Comparison of ENCODE assay signal across 26 cellular contexts in the genomic region with DNA sequence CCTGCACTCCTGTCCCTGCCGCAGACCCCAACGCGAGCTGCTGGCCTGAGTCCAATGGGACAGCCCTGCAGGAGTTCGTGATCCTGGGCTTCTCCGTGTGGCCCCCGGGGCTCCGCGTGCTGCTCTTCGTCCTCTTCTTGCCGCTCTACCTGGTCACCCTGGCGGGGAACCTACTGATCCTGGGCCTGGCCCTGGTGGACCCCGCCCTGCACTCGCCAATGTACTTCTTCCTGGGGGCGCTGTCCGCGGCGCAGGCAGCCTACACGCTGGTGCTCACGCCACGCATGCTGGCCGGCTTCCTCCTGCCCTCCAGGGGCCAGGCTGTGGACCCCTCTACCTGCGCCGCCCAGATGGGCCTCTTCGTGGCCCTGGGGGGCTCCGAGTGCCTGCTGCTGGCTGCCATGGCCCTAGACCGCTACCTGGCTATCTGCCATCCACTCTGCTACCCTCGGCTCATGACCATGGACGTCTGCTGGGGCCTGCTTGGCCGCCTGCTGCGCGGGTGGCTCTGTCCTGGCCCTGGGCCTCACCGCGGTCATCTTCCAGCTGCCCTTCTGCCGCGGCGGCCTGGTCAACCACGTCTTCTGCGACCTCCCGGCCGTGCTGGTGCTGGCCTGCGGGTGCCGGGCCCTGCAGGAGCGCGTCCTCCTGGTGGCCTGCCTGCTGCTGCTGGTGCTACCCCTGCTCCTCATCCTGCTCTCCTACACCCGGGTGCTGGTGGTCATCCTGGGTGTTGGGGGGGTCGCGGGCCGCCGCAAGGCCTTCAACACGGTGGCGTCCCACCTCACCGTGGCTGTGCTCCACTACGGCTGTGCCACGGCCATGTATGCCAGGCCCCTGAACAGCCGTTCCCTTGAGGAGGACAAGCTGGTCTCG.
DNase-seq lines count a peak whose midpoint lies in the region; ATAC-seq, FAIRE-seq and TF ChIP-seq lines count a peak whose summit lies in the region.
"Had no signal": no experiment of that assay in that cellular context is flagged by ENCODE, and none has a peak within 500 bp of the region (broad histone marks: within the 10 kb centered on the region; RNA-seq: fewer than 3 reads in every experiment).

No MANE protein-coding gene starts in this region.

- H3K9me3 ChIP-seq in IMR-90 (ENCODE audit: control insufficient read depth, insufficient read depth, low read length) (no peaks in the 10 kb centered on the region), kidney (ENCODE audit: control insufficient read depth in 1 of 2, low read length in 2 of 2) (no peaks in the 10 kb centered on the region), upper lobe of right lung (no peaks in the 10 kb centered on the region)
- H3K9me3 ChIP-seq: SK-N-SH had no signal

- FAIRE-seq in kidney (lab: Jason Lieb, UNC) = no peak
- FAIRE-seq: GM12878 had no signal

- ATAC-seq in IMR-90 (ENCODE audit: low read depth) (no peak), upper lobe of right lung (peak; percentile 22), GM19455 (IDR thresholded peaks at IDR 0.05; ENCODE audit: unreplicated experiment) (no peak)
- ATAC-seq in activated T-cell treated with anti-CD3 and anti-CD28 coated beads, Interleukin-2, amount 50 U/mL, for 4 hours = no peak
- ATAC-seq: GM12878, PC-3 had no signal

- H3K18ac ChIP-seq in IMR-90 (ENCODE audit: low read depth, low read length) = no peak overlapping the region

- H3K36me3 ChIP-seq in H7 (replicated peaks; ENCODE audit: control insufficient read depth, insufficient read depth, low read length) = no peaks in the 10 kb centered on the region
- no peaks in the 10 kb centered on the region for H3K36me3 ChIP-seq in IMR-90 (ENCODE audit: control insufficient read depth, insufficient read depth, low read length)
- H3K36me3 ChIP-seq in kidney (ENCODE audit: control insufficient read depth in 1 of 2, insufficient read depth in 2 of 2, low read length in 2 of 2) = no peaks in the 10 kb centered on the region
- no peaks in the 10 kb centered on the region for H3K36me3 ChIP-seq in upper lobe of right lung

- H2BK20ac ChIP-seq in IMR-90 (ENCODE audit: low read depth, low read length) = no peak overlapping the region

- H4K8ac ChIP-seq in IMR-90 (ENCODE audit: low read depth in 2 of 2, low read length in 2 of 2) = no peak overlapping the region

- H3K79me1 ChIP-seq in IMR-90 (ENCODE audit: low read depth in 1 of 2, low read length in 2 of 2) = no peaks in the 10 kb centered on the region

- TF ChIP-seq CTCF in IMR-90 (conservative IDR thresholded peaks at IDR 0.05; ENCODE audit: low read depth, low read length) = no peak
- TF ChIP-seq CTCF in kidney (IDR thresholded peaks at IDR 0.05; ENCODE audit: borderline replicate concordance, extremely low read depth, insufficient read depth) = no peak
- TF ChIP-seq CTCF in upper lobe of right lung (IDR thresholded peaks at IDR 0.05) = no peak

- H3K4me2 ChIP-seq in IMR-90 (ENCODE audit: low read depth, low read length) = no peak overlapping the region
- H3K4me2 ChIP-seq: SK-N-SH had no signal

- no peaks in the 10 kb centered on the region for H4K20me1 ChIP-seq in IMR-90 (ENCODE audit: insufficient read depth, low read length)

- no peak overlapping the region for H3K4ac ChIP-seq in IMR-90 (ENCODE audit: low read depth, low read length)

- no peak overlapping the region for H3K23ac ChIP-seq in IMR-90 (ENCODE audit: low read depth, low read length)

- H2BK15ac ChIP-seq in IMR-90 (ENCODE audit: low read depth, low read length) = no peak overlapping the region

- H3K36me3 Mint-ChIP-seq in activated T-cell treated with anti-CD3 and anti-CD28 coated beads, Interleukin-2, amount 50 U/mL, for 4 hours (ENCODE audit: insufficient read depth) = no peaks in the 10 kb centered on the region

- BruUV-seq in IMR-90 (replicated peaks; lab: Mats Ljungman, UMichigan) = no TSS peak

- H2BK5ac ChIP-seq in IMR-90 (ENCODE audit: low read depth, low read length, poor library complexity, severe bottlenecking) = no peak overlapping the region

- POLR2A ChIA-PET in IMR-90 (lab: Charles Lee; ENCODE audit: unreplicated experiment) (no interaction called here), HEK293T (lab: Yijun Ruan, JAX) (no interaction called here)

- H3K4me1 ChIP-seq in IMR-90 (ENCODE audit: control insufficient read depth, insufficient read depth, low read length) (no peaks in the 10 kb centered on the region), kidney (ENCODE audit: control insufficient read depth in 1 of 2, insufficient read depth in 1 of 2, low read depth in 1 of 2, low read length in 2 of 2) (no peaks in the 10 kb centered on the region), upper lobe of right lung (no peaks in the 10 kb centered on the region)

- H3K9ac ChIP-seq in IMR-90 (ENCODE audit: low read depth, low read length) (no peak overlapping the region), kidney (ENCODE audit: low read length in 2 of 2) (no peak overlapping the region)
- H3K9ac ChIP-seq: SK-N-SH had no signal

- no peak overlapping the region for H4K5ac ChIP-seq in IMR-90 (ENCODE audit: low read depth, low read length)

- no peak overlapping the region for H3K56ac ChIP-seq in IMR-90 (ENCODE audit: extremely low read depth, insufficient read depth, low read length)

- CTCF ChIA-PET in IMR-90 (lab: Yijun Ruan, JAX) = no interaction called here
- CTCF ChIA-PET in HEK293T (lab: Yijun Ruan, JAX) = no interaction called here

- H2AFZ ChIP-seq in IMR-90 (replicated peaks; ENCODE audit: low read length, poor library complexity) = peak overlapping the region; percentile 43

- H3K27me3 Mint-ChIP-seq in activated T-cell treated with anti-CD3 and anti-CD28 coated beads, Interleukin-2, amount 50 U/mL, for 4 hours (ENCODE audit: low read depth) = peaks cover 8% of the 10 kb centered on the region

- H3K27ac ChIP-seq in IMR-90 (ENCODE audit: insufficient read depth, low read length) = no peak overlapping the region
- no peak overlapping the region for H3K27ac ChIP-seq in kidney (ENCODE audit: low read depth in 2 of 2, low read length in 2 of 2)
- H3K27ac ChIP-seq in upper lobe of right lung = no peak overlapping the region
- H3K27ac ChIP-seq: C4-2B had no signal

- in situ Hi-C loops in IMR-90 (cut with MboI; ENCODE audit: low sequenced_read_pairs) = no loop called here

- no peak for TF ChIP-seq RAD21 in IMR-90 (IDR thresholded peaks at IDR 0.05; ENCODE audit: low read length)

- H3K14ac ChIP-seq in IMR-90 (replicated peaks; ENCODE audit: low read depth, low read length) = no peak overlapping the region

- intact Hi-C loops in IMR-90 (cut with micrococcal nuclease) = no loop called here
- intact Hi-C loops in kidney (cut with DNase I) = no loop called here
- intact Hi-C loops in upper lobe of right lung (cut with DNase I) = no loop called here

- no peak overlapping the region for H3K4me3 Mint-ChIP-seq in activated T-cell treated with anti-CD3 and anti-CD28 coated beads, Interleukin-2, amount 50 U/mL, for 4 hours
- H3K4me3 Mint-ChIP-seq: B cell; CD8-positive, alpha-beta memory T cell had no signal

- no peaks in the 10 kb centered on the region for H3K9me3 Mint-ChIP-seq in activated T-cell treated with anti-CD3 and anti-CD28 coated beads, Interleukin-2, amount 50 U/mL, for 4 hours
- H3K9me3 Mint-ChIP-seq: CD8-positive, alpha-beta memory T cell had no signal

- WGBS in IMR-90 (ENCODE audit: extremely low coverage in 2 of 2, insufficient read length in 1 of 2), 2 experiments = 74% methylated on average over 25 of the region's 56 CpGs; no CpG with 5 or more reads in 1 of the 2 experiments

- dilution Hi-C loops in IMR-90 (cut with HindIII; ENCODE audit: low sequenced_read_pairs, unreplicated experiment) = no loop called here

- H3K4me1 Mint-ChIP-seq in activated T-cell treated with anti-CD3 and anti-CD28 coated beads, Interleukin-2, amount 50 U/mL, for 4 hours (ENCODE audit: low read depth) = no peaks in the 10 kb centered on the region
- H3K4me1 Mint-ChIP-seq: B cell had no signal

- DNase-seq in H7 (peak; percentile 61), IMR-90 (no peak), kidney (peak; percentile 70), upper lobe of right lung (no peak), HEK293T (ENCODE audit: extremely low spot score) (no peak)
- no peak for DNase-seq in activated T-cell treated with anti-CD3 and anti-CD28 coated beads, Interleukin-2, amount 50 U/mL, for 4 hours
- DNase-seq: CD8-positive, alpha-beta memory T cell; DMS 273 treated with DMSO at 0.1 percent for 48 hours; DMS79; EL; GDM1; GOT3; KBM-7; MV-4-11; NCI-H1105; NCI-H1436 treated with DMSO at 0.1 percent for 48 hours; NCI-H187 treated with DMSO at 0.1 percent for 48 hours; NCI-H524 treated with DMSO at 0.1 percent for 48 hours; NCI-H774; NK-92 treated with Interleukin-12 subunit alpha and Interleukin-12 subunit beta, amount 100 ng/mL, for 24 hours; PC-3; SK-N-SH had no signal

- H3K4me3 ChIP-seq in H7 (ENCODE audit: insufficient read depth, low read depth, low read length) (no peak overlapping the region), IMR-90 (ENCODE audit: insufficient read depth, low read depth, low read length) (no peak overlapping the region), kidney (ENCODE audit: low read length in 2 of 2) (no peak overlapping the region), upper lobe of right lung (no peak overlapping the region)
- H3K4me3 ChIP-seq: GM12878 had no signal

- no peak for TF ChIP-seq POLR2A in IMR-90 (IDR thresholded peaks at IDR 0.05; ENCODE audit: low read depth, low read length)

- H2AK5ac ChIP-seq in IMR-90 (ENCODE audit: low read depth, low read length) = no peak overlapping the region

- H3K9me1 ChIP-seq in IMR-90 (ENCODE audit: insufficient read depth, low read length) = no peaks in the 10 kb centered on the region

- no peak overlapping the region for H2AK9ac ChIP-seq in IMR-90 (replicated peaks; ENCODE audit: low read depth, low read length, poor library complexity)

- no peak overlapping the region for H2BK120ac ChIP-seq in IMR-90 (ENCODE audit: low read depth, low read length)

- H4K91ac ChIP-seq in IMR-90 (ENCODE audit: insufficient read depth, low read depth, low read length) = no peak overlapping the region

- H3K27me3 ChIP-seq in H7 (ENCODE audit: control insufficient read depth, insufficient read depth, low read length) (no peaks in the 10 kb centered on the region; the same call in 1 of the 2 replicates), IMR-90 (ENCODE audit: control insufficient read depth, insufficient read depth, low read length) (peaks cover 7% of the 10 kb centered on the region; the same call in 1 of the 2 replicates), upper lobe of right lung (no peaks in the 10 kb centered on the region)

TF ChIP-seq in IMR-90, 13 proteins besides CTCF, POLR2A, EP300 and RAD21 (continues in another document):
- TF ChIP-seq MAFK (IDR thresholded peaks at IDR 0.05; ENCODE audit: low read depth, low read length) (no peak), NFE2L2 (IDR thresholded peaks at IDR 0.05; ENCODE audit: low read depth, low read length) (no peak), BHLHE40 (IDR thresholded peaks at IDR 0.05; ENCODE audit: low read depth, low read length) (no peak), MAZ (IDR thresholded peaks at IDR 0.05; ENCODE audit: borderline replicate concordance, low read depth, low read length) (no peak)

TF ChIP-seq in HEK293T, 16 proteins besides CTCF, POLR2A, EP300 and RAD21 (continues in another document):
- no peak for TF ChIP-seq FOXA1 (IDR thresholded peaks at IDR 0.05)
- TF ChIP-seq ELF4 (IDR thresholded peaks at IDR 0.05) = no peak
- TF ChIP-seq SUZ12 (IDR thresholded peaks at IDR 0.05) = no peak
- TF ChIP-seq TARDBP (IDR thresholded peaks at IDR 0.05) = no peak
- TF ChIP-seq SP1 (IDR thresholded peaks at IDR 0.05) = no peak
- no peak for TF ChIP-seq CTBP1 (IDR thresholded peaks at IDR 0.05; ENCODE audit: borderline replicate concordance)

Comparison
In these comparisons a context has a peak if more than half of its experiments do, and no peak if none do; other contexts are left out.
1. DNase-seq: peak in H7 (single experiment) and kidney (single experiment); none in IMR-90 (single experiment), upper lobe of right lung (single experiment), HEK293T (single experiment) and activated T-cell treated with anti-CD3 and anti-CD28 coated beads, Interleukin-2, amount 50 U/mL, for 4 hours (single experiment).